Comparison of ENCODE assay signal across 2 cellular contexts in the genomic region with DNA sequence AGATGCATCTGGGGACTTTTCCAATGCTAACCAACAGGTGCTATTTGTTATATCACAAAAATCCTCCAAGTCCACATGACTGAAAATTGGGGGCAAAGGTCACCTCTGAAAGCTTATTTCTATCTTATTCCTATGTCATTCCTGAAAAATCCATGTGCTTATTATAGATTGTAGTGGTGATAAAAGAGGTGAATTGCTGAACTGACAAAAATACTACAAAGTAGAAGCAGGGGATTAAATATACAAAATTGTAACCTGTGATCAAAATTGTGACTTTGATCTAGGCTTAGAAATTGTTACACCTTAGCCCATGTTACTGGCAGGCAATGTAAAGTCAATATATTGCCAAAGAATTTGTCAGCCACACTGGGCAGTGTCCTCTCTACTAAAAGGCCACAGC.
TF ChIP-seq lines count a peak whose summit lies in the region.

No MANE protein-coding gene starts in this region.

TF ChIP-seq in A549, 52 proteins besides CTCF, POLR2A, EP300 and RAD21:
- no peak for TF ChIP-seq MAZ (IDR thresholded peaks at IDR 0.05; ENCODE audit: borderline replicate concordance, low read depth, low read length)
- TF ChIP-seq, protein P1, sequence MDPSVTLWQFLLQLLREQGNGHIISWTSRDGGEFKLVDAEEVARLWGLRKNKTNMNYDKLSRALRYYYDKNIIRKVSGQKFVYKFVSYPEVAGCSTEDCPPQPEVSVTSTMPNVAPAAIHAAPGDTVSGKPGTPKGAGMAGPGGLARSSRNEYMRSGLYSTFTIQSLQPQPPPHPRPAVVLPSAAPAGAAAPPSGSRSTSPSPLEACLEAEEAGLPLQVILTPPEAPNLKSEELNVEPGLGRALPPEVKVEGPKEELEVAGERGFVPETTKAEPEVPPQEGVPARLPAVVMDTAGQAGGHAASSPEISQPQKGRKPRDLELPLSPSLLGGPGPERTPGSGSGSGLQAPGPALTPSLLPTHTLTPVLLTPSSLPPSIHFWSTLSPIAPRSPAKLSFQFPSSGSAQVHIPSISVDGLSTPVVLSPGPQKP (IDR thresholded peaks at IDR 0.05; ENCODE audit: low read depth, low read length), result no peak
- no peak for TF ChIP-seq ZNF302 (CRISPR knock-in tag; IDR thresholded peaks at IDR 0.05)
- TF ChIP-seq ZC3H11A (IDR thresholded peaks at IDR 0.05), result no peak
- no peak for TF ChIP-seq MYC (IDR thresholded peaks at IDR 0.05; ENCODE audit: borderline replicate concordance, low read length)
- peak; percentile 76 for TF ChIP-seq MAFK (IDR thresholded peaks at IDR 0.05; ENCODE audit: partially characterized antibody)
- no peak for TF ChIP-seq RCOR1 (IDR thresholded peaks at IDR 0.05; ENCODE audit: low read depth, low read length)

TF ChIP-seq in K562, 482 proteins besides CTCF, POLR2A, EP300 and RAD21:
- peak; percentile 23; the same call in 1 of the 2 replicates for TF ChIP-seq MAFK (IDR thresholded peaks at IDR 0.05; ENCODE audit: low read length)
- no peak for TF ChIP-seq XRCC3 (IDR thresholded peaks at IDR 0.05)
- no peak for TF ChIP-seq HMG20B (CRISPR knock-in tag; IDR thresholded peaks at IDR 0.05)
- TF ChIP-seq SAP30 (IDR thresholded peaks at IDR 0.05; ENCODE audit: borderline replicate concordance, insufficient read depth, low read depth, low read length, poor library complexity, severe bottlenecking), result no peak
- TF ChIP-seq JUNB (CRISPR knock-in tag; conservative IDR thresholded peaks at IDR 0.05), result no peak
- TF ChIP-seq MTA1 (IDR thresholded peaks at IDR 0.05; ENCODE audit: borderline replicate concordance), result no peak
- peak; percentile 91 for TF ChIP-seq ZNF316 (IDR thresholded peaks at IDR 0.05)
- no peak for TF ChIP-seq TRIM28 (IDR thresholded peaks at IDR 0.05)
- no peak for TF ChIP-seq CBFA2T3 (IDR thresholded peaks at IDR 0.05)
- TF ChIP-seq U2AF1 (optimal IDR thresholded peaks at IDR 0.05; ENCODE audit: low read depth, low read length), result no peak
- no peak for TF ChIP-seq CHD4 (IDR thresholded peaks at IDR 0.05; ENCODE audit: insufficient read depth, insufficient replicate concordance, low read depth, low read length, poor library complexity, severe bottlenecking)
- peak; percentile 39; the same call in 1 of the 2 replicates for TF ChIP-seq MAFF (IDR thresholded peaks at IDR 0.05; ENCODE audit: low read length)
- no peak for TF ChIP-seq SLC30A9 (CRISPR knock-in tag; IDR thresholded peaks at IDR 0.05)
- TF ChIP-seq, protein P2, sequence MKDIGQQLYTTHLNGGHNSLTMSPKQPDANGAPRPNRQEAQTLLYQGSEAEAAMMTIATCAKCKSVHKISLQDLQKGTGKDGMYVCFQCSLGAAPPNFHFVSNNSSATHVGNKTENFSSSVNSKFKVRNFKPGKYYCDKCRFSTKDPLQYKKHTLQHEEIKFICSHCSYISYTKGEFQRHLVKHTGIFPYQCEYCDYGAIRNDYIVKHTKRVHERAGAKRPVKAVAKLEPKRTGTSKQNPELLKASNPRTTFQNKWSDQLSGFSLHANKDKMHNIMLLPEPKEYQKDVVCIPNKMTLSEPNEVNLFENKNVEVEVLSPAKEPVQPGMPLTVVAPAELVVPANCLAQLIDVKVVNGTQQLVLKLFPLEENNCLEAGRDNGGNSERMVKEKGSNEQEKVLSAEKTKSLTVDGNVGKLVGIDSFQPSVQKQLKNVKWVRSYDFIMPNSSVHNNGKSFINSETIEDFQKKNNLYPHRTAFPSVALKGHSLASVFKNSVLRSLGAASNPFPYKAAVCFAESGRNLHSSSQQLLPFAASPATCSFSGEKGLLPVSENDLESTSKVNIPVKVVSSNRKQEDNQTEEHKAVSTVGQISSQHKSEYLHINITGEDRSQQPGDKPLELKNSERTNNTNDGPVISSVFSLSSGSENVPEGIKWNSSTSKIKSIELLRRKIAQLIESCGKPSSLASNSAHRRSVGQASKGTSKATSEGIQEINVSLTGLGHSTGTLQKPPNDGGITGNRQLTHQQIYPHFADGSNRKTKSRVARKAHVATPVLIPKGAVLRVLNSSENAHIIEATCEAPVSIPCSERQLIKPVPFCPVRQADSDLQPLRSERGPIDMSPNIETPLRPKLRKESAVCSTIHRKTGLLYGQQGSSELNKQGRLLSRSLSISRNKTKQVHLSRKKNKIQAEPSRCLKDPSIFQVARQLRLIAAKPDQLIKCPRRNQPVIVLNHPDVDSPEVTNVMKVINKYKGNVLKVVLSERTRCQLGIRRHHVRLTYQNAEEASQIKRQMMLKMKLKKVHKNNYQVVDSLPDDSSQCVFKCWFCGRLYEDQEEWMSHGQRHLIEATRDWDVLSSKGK (CRISPR knock-in tag; IDR thresholded peaks at IDR 0.05), result no peak
- peak; percentile 82 for TF ChIP-seq C11orf30 (IDR thresholded peaks at IDR 0.05; ENCODE audit: low read depth)
- TF ChIP-seq IRF2 (CRISPR knock-in tag; IDR thresholded peaks at IDR 0.05), result no peak
- TF ChIP-seq, protein P3, sequence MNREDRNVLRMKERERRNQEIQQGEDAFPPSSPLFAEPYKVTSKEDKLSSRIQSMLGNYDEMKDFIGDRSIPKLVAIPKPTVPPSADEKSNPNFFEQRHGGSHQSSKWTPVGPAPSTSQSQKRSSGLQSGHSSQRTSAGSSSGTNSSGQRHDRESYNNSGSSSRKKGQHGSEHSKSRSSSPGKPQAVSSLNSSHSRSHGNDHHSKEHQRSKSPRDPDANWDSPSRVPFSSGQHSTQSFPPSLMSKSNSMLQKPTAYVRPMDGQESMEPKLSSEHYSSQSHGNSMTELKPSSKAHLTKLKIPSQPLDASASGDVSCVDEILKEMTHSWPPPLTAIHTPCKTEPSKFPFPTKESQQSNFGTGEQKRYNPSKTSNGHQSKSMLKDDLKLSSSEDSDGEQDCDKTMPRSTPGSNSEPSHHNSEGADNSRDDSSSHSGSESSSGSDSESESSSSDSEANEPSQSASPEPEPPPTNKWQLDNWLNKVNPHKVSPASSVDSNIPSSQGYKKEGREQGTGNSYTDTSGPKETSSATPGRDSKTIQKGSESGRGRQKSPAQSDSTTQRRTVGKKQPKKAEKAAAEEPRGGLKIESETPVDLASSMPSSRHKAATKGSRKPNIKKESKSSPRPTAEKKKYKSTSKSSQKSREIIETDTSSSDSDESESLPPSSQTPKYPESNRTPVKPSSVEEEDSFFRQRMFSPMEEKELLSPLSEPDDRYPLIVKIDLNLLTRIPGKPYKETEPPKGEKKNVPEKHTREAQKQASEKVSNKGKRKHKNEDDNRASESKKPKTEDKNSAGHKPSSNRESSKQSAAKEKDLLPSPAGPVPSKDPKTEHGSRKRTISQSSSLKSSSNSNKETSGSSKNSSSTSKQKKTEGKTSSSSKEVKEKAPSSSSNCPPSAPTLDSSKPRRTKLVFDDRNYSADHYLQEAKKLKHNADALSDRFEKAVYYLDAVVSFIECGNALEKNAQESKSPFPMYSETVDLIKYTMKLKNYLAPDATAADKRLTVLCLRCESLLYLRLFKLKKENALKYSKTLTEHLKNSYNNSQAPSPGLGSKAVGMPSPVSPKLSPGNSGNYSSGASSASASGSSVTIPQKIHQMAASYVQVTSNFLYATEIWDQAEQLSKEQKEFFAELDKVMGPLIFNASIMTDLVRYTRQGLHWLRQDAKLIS (CRISPR knock-in tag; IDR thresholded peaks at IDR 0.05), result no peak
TF ChIP-seq in K562: peak in this region for 4.
